In the genomic region with DNA sequence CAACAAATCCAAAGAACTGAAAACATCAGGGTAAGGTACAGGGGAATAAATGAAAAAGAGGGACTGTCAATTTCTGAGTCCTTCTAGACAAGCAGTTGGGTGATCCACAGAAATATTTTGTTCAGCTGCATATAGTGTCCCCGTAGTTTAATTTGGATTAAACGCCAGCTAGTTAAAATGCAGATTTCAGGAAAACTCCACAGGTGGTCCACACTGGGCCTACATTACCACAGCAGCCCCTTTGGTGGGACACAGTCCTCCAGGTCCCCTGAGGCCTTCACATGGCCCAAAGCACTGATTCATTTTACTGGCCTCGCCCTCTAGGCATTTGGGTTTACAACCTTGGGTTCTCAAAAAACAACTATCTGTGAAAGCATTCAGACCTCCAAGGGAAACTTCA, we compare ENCODE assay signal across 17 cellular contexts. TPM values are rescaled to one million over a fixed set of nuclear protein-coding genes. Genes with fewer than 3 reads are reported as not detected.
DNase-seq lines count a peak whose midpoint lies in the region; ATAC-seq and TF ChIP-seq lines count a peak whose summit lies in the region.
"Had no signal": no experiment of that assay in that cellular context is flagged by ENCODE, and none has a peak within 500 bp of the region (broad histone marks: within the 10 kb centered on the region; RNA-seq: fewer than 3 reads in every experiment).

No MANE protein-coding gene starts in this region.

- H2AFZ ChIP-seq in H9 (ENCODE audit: low read length), result no peak overlapping the region

- H3K27me3 Mint-ChIP-seq in CD4-positive, CD25-positive, alpha-beta regulatory T cell, result peaks cover 3% of the 10 kb centered on the region
- H3K27me3 Mint-ChIP-seq in H9 (ENCODE audit: low read depth), result no peaks in the 10 kb centered on the region; the same call in 1 of the 2 replicates
- no peaks in the 10 kb centered on the region for H3K27me3 Mint-ChIP-seq in activated naive CD8-positive, alpha-beta T cell treated with anti-CD3 and anti-CD28 coated beads for 36 hours
- H3K27me3 Mint-ChIP-seq in activated CD4-positive, alpha-beta memory T cell treated with anti-CD3 and anti-CD28 coated beads for 36 hours, result no peaks in the 10 kb centered on the region
- H3K27me3 Mint-ChIP-seq: activated naive CD4-positive, alpha-beta T cell treated with anti-CD3 and anti-CD28 coated beads, Interleukin-2, amount 10 ng/mL, durations not matched to agents 7 days and 5 days had no signal

- H3K79me1 ChIP-seq in H9 (ENCODE audit: insufficient read depth, low read depth, low read length, poor library complexity, severe bottlenecking), result peaks cover 3% of the 10 kb centered on the region

- no peak for DNase-seq in CD4-positive, CD25-positive, alpha-beta regulatory T cell
- no peak for DNase-seq in H9
- no peak for DNase-seq in activated naive CD8-positive, alpha-beta T cell treated with anti-CD3 and anti-CD28 coated beads for 36 hours
- no peak for DNase-seq in psoas muscle
- no peak for DNase-seq in activated CD4-positive, alpha-beta memory T cell treated with anti-CD3 and anti-CD28 coated beads for 36 hours
- DNase-seq in inferior parietal cortex (ENCODE audit: extremely low spot score), result no peak
- no peak for DNase-seq in NCI-H748 (lab: John Stamatoyannopoulos, UW; ENCODE audit: unreplicated experiment)
- DNase-seq in left ventricle myocardium superior, result no peak
- DNase-seq: activated CD8-positive, alpha-beta memory T cell treated with anti-CD3 and anti-CD28 coated beads, Interleukin-2, amount 50 U/mL, for 4 hours; activated naive CD4-positive, alpha-beta T cell treated with anti-CD3 and anti-CD28 coated beads, Interleukin-2, amount 10 ng/mL, durations not matched to agents 7 days and 5 days; C1 segment of cervical spinal cord; NCI-H1048; NCI-H82; stimulated activated CD4-positive, alpha-beta T cell treated with anti-CD3 and anti-CD28 coated beads, Interleukin-15, amount 100 ng/mL, for 24 hours had no signal

- peaks cover 8% of the 10 kb centered on the region for H3K23me2 ChIP-seq in H9 (ENCODE audit: insufficient read length, low read depth, low read length, poor library complexity, severe bottlenecking)

- H4K5ac ChIP-seq in H9 (ENCODE audit: insufficient read length, low read depth, low read length), result no peak overlapping the region

- H3K27ac Mint-ChIP-seq in CD4-positive, CD25-positive, alpha-beta regulatory T cell, result peak overlapping the region; percentile 38 to 89 (median 80)
- H3K27ac Mint-ChIP-seq in H9, result peak overlapping the region in 2 of 3 experiments; percentile 21 to 55; a peak in 1 of 7 replicates
- H3K27ac Mint-ChIP-seq in activated naive CD8-positive, alpha-beta T cell treated with anti-CD3 and anti-CD28 coated beads for 36 hours, result peak overlapping the region; percentile 47
- H3K27ac Mint-ChIP-seq in activated CD4-positive, alpha-beta memory T cell treated with anti-CD3 and anti-CD28 coated beads for 36 hours, result no peak overlapping the region
- H3K27ac Mint-ChIP-seq: activated naive CD4-positive, alpha-beta T cell treated with anti-CD3 and anti-CD28 coated beads, Interleukin-2, amount 10 ng/mL, durations not matched to agents 7 days and 5 days had no signal

- H3K23ac ChIP-seq in H9 (ENCODE audit: insufficient read length, low read depth, low read length), result no peak overlapping the region

- no peak for ATAC-seq in CD4-positive, CD25-positive, alpha-beta regulatory T cell (ENCODE audit: low read depth in 2 of 2)
- ATAC-seq in psoas muscle (no peak), left ventricle myocardium superior (no peak)
- ATAC-seq: activated CD4-positive, CD25-positive, alpha-beta regulatory T cell treated with anti-CD3 and anti-CD28 coated beads, Interleukin-2, amount 50 U/mL, for 24 hours; mucosa of descending colon had no signal

- WGBS in H9 (ENCODE audit: extremely low coverage, insufficient read length, low lambda C conversion rate), result no CpG with 5 or more reads among the region's 3 CpGs
- WGBS in psoas muscle, 3 donors, result 80 to 92% (median 81%) methylated on average over 3 of the region's 3 CpGs

- POLR2A ChIA-PET in activated CD4-positive, alpha-beta memory T cell treated with anti-CD3 and anti-CD28 coated beads for 36 hours (lab: Charles Lee), result no interaction called here

- peaks cover 45% of the 10 kb centered on the region for H3K4me1 ChIP-seq in CD4-positive, CD25-positive, alpha-beta regulatory T cell (ENCODE audit: control insufficient read depth, insufficient read depth, low read length, poor library complexity, severe bottlenecking)
- H3K4me1 ChIP-seq in H9 (ENCODE audit: insufficient read depth, low read length), result no peaks in the 10 kb centered on the region
- H3K4me1 ChIP-seq in psoas muscle, result peaks cover 76% of the 10 kb centered on the region

- H3K4me2 ChIP-seq in H9 (ENCODE audit: insufficient read depth, insufficient read length, low read length), result no peak overlapping the region

- H3K27ac ChIP-seq in CD4-positive, CD25-positive, alpha-beta regulatory T cell (ENCODE audit: insufficient read depth, low read length, poor library complexity, severe bottlenecking), result peak overlapping the region; percentile 23
- no peak overlapping the region for H3K27ac ChIP-seq in H9 (ENCODE audit: insufficient read length, low read depth, low read length)
- H3K27ac ChIP-seq in psoas muscle, result peak overlapping the region; percentile 17
- H3K27ac ChIP-seq: suprapubic skin had no signal

- H3T11ph ChIP-seq in H9 (ENCODE audit: low read length), result no peak overlapping the region

- no peak overlapping the region for H3K9ac ChIP-seq in H9 (ENCODE audit: extremely low read depth, insufficient read length, low read length)

- no peaks in the 10 kb centered on the region for H4K20me1 ChIP-seq in H9 (ENCODE audit: control insufficient read depth, insufficient read depth, insufficient read length)

- no peaks in the 10 kb centered on the region for H3K9me3 ChIP-seq in CD4-positive, CD25-positive, alpha-beta regulatory T cell (ENCODE audit: control insufficient read depth in 2 of 2, low read length in 2 of 2)
- H3K9me3 ChIP-seq in H9 (ENCODE audit: control insufficient read depth, low read depth, low read length) (no peaks in the 10 kb centered on the region), psoas muscle (no peaks in the 10 kb centered on the region)
- H3K9me3 ChIP-seq: mucosa of descending colon, suprapubic skin had no signal

- no peak overlapping the region for H2AK5ac ChIP-seq in H9 (ENCODE audit: insufficient read length, low read length)

- no peak overlapping the region for H2BK20ac ChIP-seq in H9 (ENCODE audit: low read depth, low read length, poor library complexity, severe bottlenecking)

- H2BK120ac ChIP-seq in H9 (ENCODE audit: low read depth, low read length, poor library complexity, severe bottlenecking), result no peak overlapping the region

- CTCF ChIA-PET in activated CD4-positive, alpha-beta memory T cell treated with anti-CD3 and anti-CD28 coated beads for 36 hours (lab: Charles Lee), result no interaction called here

- no peaks in the 10 kb centered on the region for H3K9me3 Mint-ChIP-seq in CD4-positive, CD25-positive, alpha-beta regulatory T cell
- no peaks in the 10 kb centered on the region; a peak in 1 of 5 replicates for H3K9me3 Mint-ChIP-seq in H9
- no peaks in the 10 kb centered on the region for H3K9me3 Mint-ChIP-seq in activated naive CD8-positive, alpha-beta T cell treated with anti-CD3 and anti-CD28 coated beads for 36 hours
- no peaks in the 10 kb centered on the region for H3K9me3 Mint-ChIP-seq in activated CD4-positive, alpha-beta memory T cell treated with anti-CD3 and anti-CD28 coated beads for 36 hours
- H3K9me3 Mint-ChIP-seq: activated naive CD4-positive, alpha-beta T cell treated with anti-CD3 and anti-CD28 coated beads, Interleukin-2, amount 10 ng/mL, durations not matched to agents 7 days and 5 days had no signal

- H3K4me1 Mint-ChIP-seq in CD4-positive, CD25-positive, alpha-beta regulatory T cell, result peaks cover 18 to 89% (median 76%) of the 10 kb centered on the region in 4 donors
- H3K4me1 Mint-ChIP-seq in H9, result peaks cover 23% of the 10 kb centered on the region in 2 experiments
- peaks cover 76% of the 10 kb centered on the region for H3K4me1 Mint-ChIP-seq in activated naive CD8-positive, alpha-beta T cell treated with anti-CD3 and anti-CD28 coated beads for 36 hours
- peaks cover 80% of the 10 kb centered on the region for H3K4me1 Mint-ChIP-seq in activated CD4-positive, alpha-beta memory T cell treated with anti-CD3 and anti-CD28 coated beads for 36 hours (ENCODE audit: low read depth)

- H3K4me3 ChIP-seq in CD4-positive, CD25-positive, alpha-beta regulatory T cell (ENCODE audit: low read depth, low read length), result no peak overlapping the region
- no peak overlapping the region for H3K4me3 ChIP-seq in psoas muscle
- H3K4me3 ChIP-seq: mucosa of descending colon, suprapubic skin had no signal

- intact Hi-C loops in psoas muscle (cut with DNase I) (loop anchor here (5.0 kb wide), 1 partner anchor 33 kb away; no protein-coding TSS in a partner anchor), left ventricle myocardium superior (cut with micrococcal nuclease) (loop anchor here (10.0 kb wide), 1 partner anchor 46 kb away; no protein-coding TSS in a partner anchor)
- intact Hi-C loops in activated CD4-positive, alpha-beta memory T cell treated with anti-CD3 and anti-CD28 coated beads for 36 hours (cut with micrococcal nuclease), result loop anchor here (10.0 kb wide), 3 partner anchors 286 to 466 kb away; a partner anchor contains a TSS

- no peak overlapping the region for H3K56ac ChIP-seq in H9 (ENCODE audit: insufficient read length, low read depth, low read length)

- no peak overlapping the region for H2BK15ac ChIP-seq in H9 (ENCODE audit: low read depth, low read length)

- H4K91ac ChIP-seq in H9 (ENCODE audit: insufficient read length, low read depth, low read length), result no peak overlapping the region

- peaks cover 30% of the 10 kb centered on the region for H3K36me3 Mint-ChIP-seq in CD4-positive, CD25-positive, alpha-beta regulatory T cell
- H3K36me3 Mint-ChIP-seq in H9 (ENCODE audit: insufficient read depth in 1 of 3, low read depth in 3 of 3), result peaks cover 2 to 21% (median 21%) of the 10 kb centered on the region in 3 experiments; a peak in 6 of 7 replicates
- H3K36me3 Mint-ChIP-seq in activated naive CD8-positive, alpha-beta T cell treated with anti-CD3 and anti-CD28 coated beads for 36 hours, result peaks cover 62% of the 10 kb centered on the region
- H3K36me3 Mint-ChIP-seq in activated CD4-positive, alpha-beta memory T cell treated with anti-CD3 and anti-CD28 coated beads for 36 hours, result peaks cover 32% of the 10 kb centered on the region

- no peak overlapping the region for H2BK12ac ChIP-seq in H9 (ENCODE audit: insufficient read length, low read depth, low read length)

- TF ChIP-seq CTCF in H9 (conservative IDR thresholded peaks at IDR 0.05) (no peak), psoas muscle (IDR thresholded peaks at IDR 0.05) (no peak)

- H3K14ac ChIP-seq in H9 (ENCODE audit: insufficient read depth, low read length), result no peak overlapping the region

- no peak overlapping the region for H2BK5ac ChIP-seq in H9 (ENCODE audit: insufficient read length, low read length)

- H3K18ac ChIP-seq in H9 (ENCODE audit: insufficient read length, low read depth, low read length), result no peak overlapping the region

- H3K79me2 ChIP-seq in H9 (ENCODE audit: insufficient read depth, low read length), result peaks cover 23% of the 10 kb centered on the region; the same call in 1 of the 2 replicates

- H4K8ac ChIP-seq in H9 (replicated peaks; ENCODE audit: insufficient read length, low read depth, low read length), result no peak overlapping the region

- peak overlapping the region; percentile 17 to 73 (median 48) for H3K4me3 Mint-ChIP-seq in CD4-positive, CD25-positive, alpha-beta regulatory T cell
- no peak overlapping the region for H3K4me3 Mint-ChIP-seq in H9
- no peak overlapping the region for H3K4me3 Mint-ChIP-seq in activated naive CD8-positive, alpha-beta T cell treated with anti-CD3 and anti-CD28 coated beads for 36 hours
- H3K4me3 Mint-ChIP-seq in activated CD4-positive, alpha-beta memory T cell treated with anti-CD3 and anti-CD28 coated beads for 36 hours, result no peak overlapping the region
- H3K4me3 Mint-ChIP-seq: activated naive CD4-positive, alpha-beta T cell treated with anti-CD3 and anti-CD28 coated beads, Interleukin-2, amount 10 ng/mL, durations not matched to agents 7 days and 5 days had no signal

- H3K27me3 ChIP-seq in CD4-positive, CD25-positive, alpha-beta regulatory T cell (ENCODE audit: control insufficient read depth, insufficient read depth, low read length), result no peaks in the 10 kb centered on the region
- H3K27me3 ChIP-seq in H9 (ENCODE audit: insufficient read depth, low read length) (no peaks in the 10 kb centered on the region), psoas muscle (ENCODE audit: insufficient read depth in 3 of 3, low read length in 2 of 3) (no peaks in the 10 kb centered on the region)
- H3K27me3 ChIP-seq: suprapubic skin had no signal

- peaks cover 5% of the 10 kb centered on the region for H3K36me3 ChIP-seq in CD4-positive, CD25-positive, alpha-beta regulatory T cell (ENCODE audit: control insufficient read depth, insufficient read depth, low read length)
- H3K36me3 ChIP-seq in psoas muscle (ENCODE audit: insufficient read depth in 1 of 2, low read depth in 1 of 2), result peaks cover 0 to 14% of the 10 kb centered on the region in 2 donors
- H3K36me3 ChIP-seq: suprapubic skin had no signal

- no peak overlapping the region for H3K4ac ChIP-seq in H9 (ENCODE audit: low read depth, low read length)

RNA-seq across cellular contexts. Expression of a gene that starts 4.6 kb away (rescaled TPM):
- total RNA-seq in CD4-positive, CD25-positive, alpha-beta regulatory T cell, result 87.7 TPM
- polyA plus RNA-seq in CD4-positive, CD25-positive, alpha-beta regulatory T cell, result 10 to 100 TPM; 22.0 to 36.7 (median 29.0) TPM
- total RNA-seq in H9 (2021), result 83.4 and 89.7 TPM in 2 replicates
- 10 to 100 TPM; 72.5 to 79.3 TPM for total RNA-seq in activated naive CD8-positive, alpha-beta T cell treated with anti-CD3 and anti-CD28 coated beads for 36 hours
- total RNA-seq in psoas muscle, result 10 to 100 TPM; 38.6 to 83.0 (median 57.7) TPM
- 10 to 100 TPM; 15.9 to 31.7 (median 23.3) TPM for polyA plus RNA-seq in psoas muscle
- 10 to 100 TPM; 50.8 to 57.4 TPM for total RNA-seq in activated CD4-positive, alpha-beta memory T cell treated with anti-CD3 and anti-CD28 coated beads for 36 hours
- 72.2 TPM for total RNA-seq in left ventricle myocardium superior

Comparison
In these comparisons a context has a peak if more than half of its experiments do, and no peak if none do; other contexts are left out.
1. H3K4me3 Mint-ChIP-seq: peak in CD4-positive, CD25-positive, alpha-beta regulatory T cell (4 of 4); none in H9 (0 of 2), activated naive CD8-positive, alpha-beta T cell treated with anti-CD3 and anti-CD28 coated beads for 36 hours (single experiment) and activated CD4-positive, alpha-beta memory T cell treated with anti-CD3 and anti-CD28 coated beads for 36 hours (single experiment).